7 cellular contexts compared by ENCODE assay signal in genomic region chrX:49876750-49877149, GRCh38. TPM values are rescaled to one million over a fixed set of nuclear protein-coding genes. Genes with fewer than 3 reads are reported as not detected.
A peak's percentile ranks its signal among the peaks of the same experiment; 100 is the strongest.
DNase-seq lines count a peak whose midpoint lies in the region; ATAC-seq, FAIRE-seq and TF ChIP-seq lines count a peak whose summit lies in the region.

No MANE protein-coding gene starts in this region.

- no peaks in the 10 kb centered on the region for H3K9me3 ChIP-seq in H1 (ENCODE audit: insufficient read depth in 2 of 2, low read depth in 1 of 2, low read length in 1 of 2)
- no peaks in the 10 kb centered on the region for H3K9me3 ChIP-seq in pancreas

- TF ChIP-seq EP300 in H1 (IDR thresholded peaks at IDR 0.05; ENCODE audit: borderline replicate concordance in 1 of 2, low read depth in 2 of 2, low read length in 2 of 2): no peak

- 0 out of 4 replicates have a peak, but pooled peaks cover 0 to 2% of the 10 kb centered on the region in 2 experiments for H3K79me2 ChIP-seq in H1 (ENCODE audit: control insufficient read depth in 1 of 2, insufficient read depth in 2 of 2, low read length in 2 of 2)

- peak in 1 of 2 experiments; percentile 8; a peak in 1 of 4 replicates for TF ChIP-seq RAD21 in H1 (IDR thresholded peaks at IDR 0.05 in 1 of 2, conservative IDR thresholded peaks at IDR 0.05 in 1 of 2; ENCODE audit: low read depth in 2 of 2, low read length in 2 of 2)

- peaks cover 3% of the 10 kb centered on the region; the same call in 1 of the 2 replicates for H3K23me2 ChIP-seq in H1 (ENCODE audit: low read depth, low read length)

- H3K4me3 ChIP-seq in H1 (ENCODE audit: extremely low read depth in 1 of 4, insufficient read depth in 2 of 4, low read depth in 3 of 4, low read length in 4 of 4) (no peak overlapping the region), pancreas (no peak overlapping the region)

- ATAC-seq in pancreas (peak in 3 of 4 donors; percentile 22 to 27 (median 24)), GM18502 (IDR thresholded peaks at IDR 0.05; ENCODE audit: poor library complexity, unreplicated experiment) (no peak), HG03354 (IDR thresholded peaks at IDR 0.05; ENCODE audit: poor library complexity, severe bottlenecking, unreplicated experiment) (no peak)

- H4K8ac ChIP-seq in H1 (ENCODE audit: extremely low read depth, insufficient read depth, low read length): no peak overlapping the region

- H3K27me3 ChIP-seq in H1 (replicated peaks in 1 of 4; ENCODE audit: control insufficient read depth in 3 of 4, extremely low read depth in 1 of 4, insufficient read depth in 3 of 4, low read length in 3 of 4): no peaks in the 10 kb centered on the region; a peak in 3 of 7 replicates
- peaks cover 0 to 3% (median under 1%) of the 10 kb centered on the region in 4 donors for H3K27me3 ChIP-seq in pancreas

- POLR2A ChIA-PET in H1 (lab: Charles Lee; ENCODE audit: partially characterized antibody): no interaction called here

- no peak overlapping the region for H2AFZ ChIP-seq in H1 (ENCODE audit: low read length)

- H2BK15ac ChIP-seq in H1 (ENCODE audit: low read length): no peak overlapping the region

- H3K4ac ChIP-seq in H1 (replicated peaks; ENCODE audit: insufficient read length, low read depth, low read length): no peak overlapping the region

- H2BK5ac ChIP-seq in H1 (ENCODE audit: low read depth, low read length): no peak overlapping the region

- H2BK12ac ChIP-seq in H1 (ENCODE audit: low read depth, low read length): no peak overlapping the region

- no peak overlapping the region for H3K4me2 ChIP-seq in H1 (ENCODE audit: insufficient read depth in 1 of 2, low read depth in 2 of 2, low read length in 2 of 2)

- CTCF ChIA-PET in H1 (lab: Charles Lee; ENCODE audit: partially characterized antibody): interaction anchor here (0.6 to 3.5 kb wide), 8 partner anchors 8 to 1227 kb away, joined by 3 to 11 read pairs (median 4); no protein-coding TSS in a partner anchor

- no peak overlapping the region for H4K91ac ChIP-seq in H1 (replicated peaks; ENCODE audit: insufficient read length, low read length)

- H2BK20ac ChIP-seq in H1 (ENCODE audit: low read length): no peak overlapping the region

- DNase-seq in COLO829 (ENCODE audit: low spot score) (peak; percentile 33), GM19240 (ENCODE audit: insufficient read length, low spot score) (peak; percentile 19), NCI-H748 treated with DMSO at 0.1 percent for 48 hours (lab: John Stamatoyannopoulos, UW) (peak; percentile 53), H1 (ENCODE audit: low read depth in 1 of 2, low spot score in 2 of 2) (no peak), pancreas (peak in 1 of 6 donors; percentile 19)

- TF ChIP-seq POLR2A in H1 (IDR thresholded peaks at IDR 0.05; ENCODE audit: control extremely low read depth in 1 of 2, low read depth in 2 of 2, low read length in 2 of 2): no peak

- H3K27ac ChIP-seq in H1 (ENCODE audit: low read depth, low read length) (no peak overlapping the region), pancreas (peak overlapping the region in 2 of 4 donors; percentile 12 to 23)

- H3K79me1 ChIP-seq in H1 (ENCODE audit: low read depth, low read length): no peaks in the 10 kb centered on the region

- no peak overlapping the region for H3K14ac ChIP-seq in H1 (ENCODE audit: insufficient read length)

- H3K23ac ChIP-seq in H1 (ENCODE audit: insufficient read length): no peak overlapping the region

- peak in 2 of 3 experiments; percentile 26 to 29; a peak in 2 of 4 replicates for TF ChIP-seq CTCF in H1 (IDR thresholded peaks at IDR 0.05; ENCODE audit: control extremely low read depth in 1 of 3, insufficient read depth in 1 of 3, low read depth in 1 of 3, low read length in 3 of 3)
- peak in 2 of 4 donors; percentile 24 to 53 for TF ChIP-seq CTCF in pancreas (IDR thresholded peaks at IDR 0.05)

- WGBS in H1 (ENCODE audit: extremely low coverage in 1 of 2, insufficient coverage in 1 of 2, insufficient read length in 1 of 2, insufficient replicate concordance in 2 of 2, low coverage in 1 of 2, low lambda C conversion rate in 2 of 2, missing lambda C conversion rate in 1 of 2), 2 experiments: 4% methylated on average over 2 of the region's 3 CpGs; no CpG with 5 or more reads in 1 of the 2 experiments
- 5 to 7% methylated on average over 3 of the region's 3 CpGs for WGBS in pancreas, 2 donors

- no peaks in the 10 kb centered on the region for H3K36me3 ChIP-seq in H1 (ENCODE audit: control insufficient read depth in 2 of 4, insufficient read depth in 4 of 4, low read length in 3 of 4)
- no peaks in the 10 kb centered on the region for H3K36me3 ChIP-seq in pancreas

- intact Hi-C loops in pancreas (cut with DNase I): no loop called here

- FAIRE-seq in H1 (lab: Jason Lieb, UNC) (no peak), pancreas (lab: Jason Lieb, UNC) (peak; percentile 87)

- H3K4me1 ChIP-seq in H1 (replicated peaks in 1 of 4; ENCODE audit: control insufficient read depth in 3 of 4, insufficient read depth in 4 of 4, low read length in 3 of 4): peaks cover 0 to 5% (median 3%) of the 10 kb centered on the region in 4 experiments; a peak in 3 of 7 replicates
- H3K4me1 ChIP-seq in pancreas: no peaks in the 10 kb centered on the region

- H3K18ac ChIP-seq in H1 (ENCODE audit: extremely low read depth, low read length): no peak overlapping the region

- H4K5ac ChIP-seq in H1 (ENCODE audit: insufficient read length, low read depth, low read length): no peak overlapping the region

- H3K56ac ChIP-seq in H1 (replicated peaks; ENCODE audit: insufficient read length, low read depth, low read length): no peak overlapping the region

- H2BK120ac ChIP-seq in H1 (replicated peaks; ENCODE audit: low read depth, low read length): no peak overlapping the region

- H2AK5ac ChIP-seq in H1 (ENCODE audit: low read depth, low read length): no peak overlapping the region

- H3K9ac ChIP-seq in H1 (replicated peaks in 1 of 4; ENCODE audit: extremely low read depth in 1 of 4, low read depth in 3 of 4, low read length in 3 of 4): no peak overlapping the region

- no peaks in the 10 kb centered on the region for H4K20me1 ChIP-seq in H1 (replicated peaks in 1 of 2; ENCODE audit: control insufficient read depth in 1 of 2, insufficient read depth in 2 of 2, low read length in 2 of 2)

TF ChIP-seq in H1, 55 proteins besides CTCF, POLR2A, EP300 and RAD21:
- no peak for TF ChIP-seq JUND (IDR thresholded peaks at IDR 0.05; ENCODE audit: low read length)
- TF ChIP-seq TAF1 (IDR thresholded peaks at IDR 0.05; ENCODE audit: low read depth, low read length): no peak
- no peak for TF ChIP-seq KDM1A (IDR thresholded peaks at IDR 0.05; ENCODE audit: borderline replicate concordance, low read length)
- TF ChIP-seq NRF1 (IDR thresholded peaks at IDR 0.05; ENCODE audit: low read depth, low read length): no peak
- no peak for TF ChIP-seq CHD1 (IDR thresholded peaks at IDR 0.05; ENCODE audit: low read depth, low read length)
- TF ChIP-seq RFX5 (IDR thresholded peaks at IDR 0.05; ENCODE audit: borderline replicate concordance, low read depth, low read length): no peak
- no peak for TF ChIP-seq SP1 (IDR thresholded peaks at IDR 0.05; ENCODE audit: low read depth, low read length)
- no peak for TF ChIP-seq POLR2AphosphoS5 (IDR thresholded peaks at IDR 0.05; ENCODE audit: low read depth, low read length)
- TF ChIP-seq ZNF274 (IDR thresholded peaks at IDR 0.05; ENCODE audit: borderline replicate concordance, extremely low read depth, low read length): no peak
- no peak for TF ChIP-seq BRCA1 (IDR thresholded peaks at IDR 0.05; ENCODE audit: low read depth, low read length)
- no peak for TF ChIP-seq SP2 (IDR thresholded peaks at IDR 0.05; ENCODE audit: low read length)

RNA-seq across cellular contexts. Expression of gene USP27X, which starts 2.5 kb away (rescaled TPM):
- 4.7 and 5.7 TPM in 2 replicates for total RNA-seq in H1 (2021; fragmentation: NEBNext Ultra II Directional; extraction: Animal tissue kit (Norgen Biotek cat#: 25700))
- polyA plus RNA-seq in H1 (2011; rRNA removed) (3.8 TPM in 2 replicates), pancreas (1 to 10 TPM in 1 of 2 donors, under 1 TPM in 1; 0.72 to 5.7 TPM)
- polyA plus RNA-seq in H1 (2011; cell fraction: cytosol; rRNA removed): 4.3 TPM
- polyA plus RNA-seq in H1 (2011; cell fraction: nucleus; rRNA removed): 4.9 TPM
- 5.1 to 6.3 TPM (median 5.6 TPM) in 4 replicates for polyA plus RNA-seq in H1 (2012, experiment 1 of 2)
- polyA plus RNA-seq in H1 (2012, experiment 2 of 2): 1.0 TPM
- polyA plus RNA-seq in H1 (2013, experiment 1 of 2): 3.9 TPM
- polyA plus RNA-seq in H1 (2013, experiment 2 of 2): 4.1 TPM
- 10.8 and 11.8 TPM in 2 replicates for polyA minus RNA-seq in H1 (2011; rRNA and poly(A)+ RNA removed)
- 3.9 TPM for polyA minus RNA-seq in H1 (2011; cell fraction: cytosol; rRNA and poly(A)+ RNA removed)
- polyA minus RNA-seq in H1 (2011; cell fraction: nucleus; rRNA and poly(A)+ RNA removed): 6.8 TPM
- total RNA-seq in pancreas: 1 to 10 TPM; 1.2 to 1.9 (median 1.5) TPM

RNA-seq across cellular contexts. Expression of gene CLCN5, which starts 45.6 kb away (rescaled TPM):
- total RNA-seq in H1 (2021; fragmentation: NEBNext Ultra II Directional; extraction: Animal tissue kit (Norgen Biotek cat#: 25700)): 9.7 and 10.8 TPM in 2 replicates
- 4.2 and 4.4 TPM in 2 replicates for polyA plus RNA-seq in H1 (2011; rRNA removed)
- 4.9 TPM for polyA plus RNA-seq in H1 (2011; cell fraction: cytosol; rRNA removed)
- 9.2 TPM for polyA plus RNA-seq in H1 (2011; cell fraction: nucleus; rRNA removed)
- polyA plus RNA-seq in H1 (2012, experiment 1 of 2): 3.9 to 6.4 TPM (median 4.6 TPM) in 4 replicates
- 0.31 TPM for polyA plus RNA-seq in H1 (2012, experiment 2 of 2)
- polyA plus RNA-seq in H1 (2013, experiment 1 of 2): 7.6 TPM
- 7.3 TPM for polyA plus RNA-seq in H1 (2013, experiment 2 of 2)
- polyA minus RNA-seq in H1 (2011; rRNA and poly(A)+ RNA removed): 25.7 and 35.1 TPM in 2 replicates
- polyA minus RNA-seq in H1 (2011; cell fraction: cytosol; rRNA and poly(A)+ RNA removed): 11.5 TPM
- 13.8 TPM for polyA minus RNA-seq in H1 (2011; cell fraction: nucleus; rRNA and poly(A)+ RNA removed)
- total RNA-seq in pancreas: 1 to 10 TPM; 1.5 to 5.3 (median 2.9) TPM
- polyA plus RNA-seq in pancreas: 1 to 10 TPM; 1.6 to 2.4 TPM

RNA-seq across cellular contexts. Expression of gene PAGE4, which starts 47.6 kb away (rescaled TPM):
- not detected in 2 replicates for total RNA-seq in H1 (2021; fragmentation: NEBNext Ultra II Directional; extraction: Animal tissue kit (Norgen Biotek cat#: 25700))
- polyA plus RNA-seq in H1 (2011; rRNA removed): 0.50 and 0.53 TPM in 2 replicates
- 0.71 TPM for polyA plus RNA-seq in H1 (2011; cell fraction: cytosol; rRNA removed)
- polyA plus RNA-seq in H1 (2011; cell fraction: nucleus; rRNA removed): not detected
- 0.56 to 0.80 TPM (median 0.60 TPM) in 3 of 4 replicates, not detected in the other for polyA plus RNA-seq in H1 (2012, experiment 1 of 2)
- polyA plus RNA-seq in H1 (2012, experiment 2 of 2): not detected
- polyA plus RNA-seq in H1 (2013, experiment 1 of 2): 1.5 TPM
- polyA plus RNA-seq in H1 (2013, experiment 2 of 2): 1.9 TPM
- 1.2 TPM in 1 of 2 replicates, not detected in the other for polyA minus RNA-seq in H1 (2011; rRNA and poly(A)+ RNA removed)
- not detected for polyA minus RNA-seq in H1 (2011; cell fraction: cytosol; rRNA and poly(A)+ RNA removed)
- not detected for polyA minus RNA-seq in H1 (2011; cell fraction: nucleus; rRNA and poly(A)+ RNA removed)
- total RNA-seq in pancreas: not detected
- not detected for polyA plus RNA-seq in pancreas

Comparison
In these comparisons a context has a peak if more than half of its experiments do, and no peak if none do; other contexts are left out.
1. DNase-seq: peak in COLO829 (single experiment), GM19240 (single experiment) and NCI-H748 treated with DMSO at 0.1 percent for 48 hours (single experiment); none in H1 (0 of 2).
2. ATAC-seq: peak in pancreas (3 of 4); none in GM18502 (single experiment) and HG03354 (single experiment).